Comparison of ENCODE assay signal across 8 cellular contexts in genomic region chr1:28886731-28887417, GRCh38. TPM values are rescaled to one million over a fixed set of nuclear protein-coding genes. Genes with fewer than 3 reads are reported as not detected.
DNase-seq lines count a peak whose midpoint lies in the region; ATAC-seq and TF ChIP-seq lines count a peak whose summit lies in the region.

No MANE protein-coding gene starts in this region.

- H3K4me2 ChIP-seq in BLaER1 treated with 17β-estradiol and CSF1 and Interleukin-3, amounts not matched to agents 10 nM and 100 nM, result peak overlapping the region; percentile 85 to 99 (median 95)
- peak overlapping the region; percentile 97 for H3K4me2 ChIP-seq in PC-3 (ENCODE audit: low read length)

- H3F3A ChIP-seq in PC-3 (ENCODE audit: low read length, unreplicated experiment), result no peaks in the 10 kb centered on the region

- peak overlapping the region; percentile 78 to 99 (median 96) for H3K4me3 ChIP-seq in BLaER1 treated with 17β-estradiol and CSF1 and Interleukin-3, amounts not matched to agents 10 nM and 100 nM
- H3K4me3 ChIP-seq in HUES64 (ENCODE audit: low read length) (peak overlapping the region; percentile 78), PC-3 (ENCODE audit: low read length) (peak overlapping the region; percentile 93), muscle layer of duodenum (ENCODE audit: low read depth in 1 of 2, low read length in 2 of 2) (peak overlapping the region; percentile 81 to 88)

- no peaks in the 10 kb centered on the region for H3K36me3 Mint-ChIP-seq in activated T-cell treated with anti-CD3 and anti-CD28 coated beads, Interleukin-2, amount 50 U/mL, for 4 hours (ENCODE audit: insufficient read depth)

- CTCF ChIA-PET in PC-3 (lab: Charles Lee), result no interaction called here

- peak overlapping the region; percentile 96 for H2AFZ ChIP-seq in PC-3 (ENCODE audit: low read length)

- peak overlapping the region; percentile 73 to 94 (median 87) for H3K9ac ChIP-seq in BLaER1 treated with 17β-estradiol and CSF1 and Interleukin-3, amounts not matched to agents 10 nM and 100 nM
- 0 out of 2 replicates have a peak overlapping the region, but pooled peaks have one; percentile 17 for H3K9ac ChIP-seq in HUES64 (ENCODE audit: low read depth, low read length)
- peak overlapping the region; percentile 80 for H3K9ac ChIP-seq in PC-3 (ENCODE audit: low read length)

- DNase-seq in PC-3, result peak; percentile 92
- peak; percentile 90 for DNase-seq in activated T-cell treated with anti-CD3 and anti-CD28 coated beads, Interleukin-2, amount 50 U/mL, for 4 hours
- peak; percentile 77 for DNase-seq in stimulated activated CD8-positive, alpha-beta memory T cell treated with anti-CD3 and anti-CD28 coated beads, Interleukin-7, amount 100 ng/mL, for 24 hours (ENCODE audit: low read depth)

- peak; percentile 63 for ATAC-seq in GM19351 (IDR thresholded peaks at IDR 0.05; ENCODE audit: unreplicated experiment)
- peak; percentile 73 for ATAC-seq in PC-3
- ATAC-seq in activated T-cell treated with anti-CD3 and anti-CD28 coated beads, Interleukin-2, amount 50 U/mL, for 4 hours, result peak; percentile 83
- peak; percentile 81 for ATAC-seq in esophagus mucosa

- H3K27ac ChIP-seq in BLaER1 treated with 17β-estradiol and CSF1 and Interleukin-3, amounts not matched to agents 10 nM and 100 nM, result peak overlapping the region; percentile 64 to 92 (median 82); a peak in 21 of 22 replicates
- no peak overlapping the region for H3K27ac ChIP-seq in HUES64 (ENCODE audit: low read depth, low read length)
- no peak overlapping the region for H3K27ac ChIP-seq in PC-3 (ENCODE audit: low read length)
- peak overlapping the region; percentile 60 for H3K27ac ChIP-seq in muscle layer of duodenum (ENCODE audit: low read length)

- intact Hi-C loops in PC-3 (cut with micrococcal nuclease), result loop anchor here (5.0 to 10.0 kb wide), 2 partner anchors 258 to 1820 kb away; no protein-coding TSS in a partner anchor

- peaks cover 3% of the 10 kb centered on the region for H3K9me3 Mint-ChIP-seq in activated T-cell treated with anti-CD3 and anti-CD28 coated beads, Interleukin-2, amount 50 U/mL, for 4 hours

- no peaks in the 10 kb centered on the region for H3K27me3 Mint-ChIP-seq in activated T-cell treated with anti-CD3 and anti-CD28 coated beads, Interleukin-2, amount 50 U/mL, for 4 hours (ENCODE audit: low read depth)

- H3K4me1 ChIP-seq in BLaER1 treated with 17β-estradiol and CSF1 and Interleukin-3, amounts not matched to agents 10 nM and 100 nM, result peaks cover 32 to 74% (median 57%) of the 10 kb centered on the region in 10 experiments
- H3K4me1 ChIP-seq in HUES64 (ENCODE audit: insufficient read depth, low read length), result peaks cover 36% of the 10 kb centered on the region
- H3K4me1 ChIP-seq in PC-3 (ENCODE audit: insufficient read depth, low read length), result peaks cover 17% of the 10 kb centered on the region
- peaks cover 13 to 20% of the 10 kb centered on the region in 2 donors for H3K4me1 ChIP-seq in muscle layer of duodenum (ENCODE audit: control insufficient read depth in 1 of 2, insufficient read depth in 2 of 2, low read length in 2 of 2)

- no peaks in the 10 kb centered on the region for H3K9me3 ChIP-seq in BLaER1 treated with 17β-estradiol and CSF1 and Interleukin-3, amounts not matched to agents 10 nM and 100 nM (replicated peaks in 1 of 11)
- H3K9me3 ChIP-seq in HUES64 (ENCODE audit: insufficient read depth, low read depth, low read length) (no peaks in the 10 kb centered on the region), PC-3 (ENCODE audit: low read length) (no peaks in the 10 kb centered on the region), muscle layer of duodenum (ENCODE audit: control insufficient read depth in 1 of 2, low read length in 2 of 2) (no peaks in the 10 kb centered on the region)

- H3K4me1 Mint-ChIP-seq in activated T-cell treated with anti-CD3 and anti-CD28 coated beads, Interleukin-2, amount 50 U/mL, for 4 hours (ENCODE audit: low read depth), result peaks cover 54% of the 10 kb centered on the region

- H3K36me3 ChIP-seq in BLaER1 treated with 17β-estradiol and CSF1 and Interleukin-3, amounts not matched to agents 10 nM and 100 nM, result no peaks in the 10 kb centered on the region
- H3K36me3 ChIP-seq in HUES64 (ENCODE audit: insufficient read depth, low read length) (no peaks in the 10 kb centered on the region), PC-3 (ENCODE audit: low read depth, low read length) (no peaks in the 10 kb centered on the region), muscle layer of duodenum (ENCODE audit: control insufficient read depth in 1 of 2, insufficient read depth in 2 of 2, low read length in 2 of 2) (no peaks in the 10 kb centered on the region)

- H4K20me1 ChIP-seq in BLaER1 treated with 17β-estradiol and CSF1 and Interleukin-3, amounts not matched to agents 10 nM and 100 nM, result peaks cover 0 to 29% (median 6%) of the 10 kb centered on the region in 11 experiments; a peak in 10 of 22 replicates
- H4K20me1 ChIP-seq in PC-3 (ENCODE audit: low read length), result no peaks in the 10 kb centered on the region

- H3K79me2 ChIP-seq in PC-3 (ENCODE audit: low read length), result peaks cover 11% of the 10 kb centered on the region

- POLR2A ChIA-PET in PC-3 (lab: Charles Lee; ENCODE audit: unreplicated experiment), result no interaction called here

- TF ChIP-seq CTCF in PC-3 (conservative IDR thresholded peaks at IDR 0.05; ENCODE audit: low read depth, low read length), result no peak

- H3K4me3 Mint-ChIP-seq in activated T-cell treated with anti-CD3 and anti-CD28 coated beads, Interleukin-2, amount 50 U/mL, for 4 hours, result peak overlapping the region; percentile 86

- no peaks in the 10 kb centered on the region for H3K27me3 ChIP-seq in BLaER1 treated with 17β-estradiol and CSF1 and Interleukin-3, amounts not matched to agents 10 nM and 100 nM
- H3K27me3 ChIP-seq in HUES64 (ENCODE audit: insufficient read depth, low read length) (peaks cover 12% of the 10 kb centered on the region; the same call in 1 of the 2 replicates), PC-3 (ENCODE audit: low read length) (no peaks in the 10 kb centered on the region), muscle layer of duodenum (ENCODE audit: low read depth, low read length) (no peaks in the 10 kb centered on the region)

- WGBS in HUES64, result under 1% methylated on average over 43 of the region's 43 CpGs

- no peaks in the 10 kb centered on the region for H3K9me2 ChIP-seq in PC-3 (replicated peaks; ENCODE audit: low read length)

- no TSS peak for BruUV-seq in PC-3 (replicated peaks; lab: Mats Ljungman, UMichigan)

RNA-seq across cellular contexts. Expression of gene EPB41, which starts 27.5 kb away (rescaled TPM):
- polyA plus RNA-seq in HUES64 (2013, experiment 1 of 2), result 50.5 TPM
- 54.1 TPM for polyA plus RNA-seq in HUES64 (2013, experiment 2 of 2)
- total RNA-seq in PC-3 (2014; rRNA removed), result 41.5 and 44.9 TPM in 2 replicates
- total RNA-seq in activated T-cell treated with anti-CD3 and anti-CD28 coated beads, Interleukin-2, amount 50 U/mL, for 4 hours, result 10 to 100 TPM; 64.3 to 66.3 (median 65.8) TPM
- 33.0 TPM for total RNA-seq in esophagus mucosa

Comparison
In these comparisons a context has a peak if more than half of its experiments do, and no peak if none do; other contexts are left out.
1. H3K27ac ChIP-seq: peak in BLaER1 treated with 17β-estradiol and CSF1 and Interleukin-3, amounts not matched to agents 10 nM and 100 nM (11 of 11) and muscle layer of duodenum (single experiment); none in HUES64 (single experiment) and PC-3 (single experiment).
2. H3K9ac ChIP-seq: peak in every context shown above with its lines; median percentile 87 in BLaER1 treated with 17β-estradiol and CSF1 and Interleukin-3, amounts not matched to agents 10 nM and 100 nM; 80 in PC-3; 17 in HUES64.
3. Peak in every context shown above with its lines, with median percentiles within 50 percentile points of each other: H3K4me3 ChIP-seq, ATAC-seq and DNase-seq.